ENCODE assay signal across 8 cellular contexts in the genomic region with DNA sequence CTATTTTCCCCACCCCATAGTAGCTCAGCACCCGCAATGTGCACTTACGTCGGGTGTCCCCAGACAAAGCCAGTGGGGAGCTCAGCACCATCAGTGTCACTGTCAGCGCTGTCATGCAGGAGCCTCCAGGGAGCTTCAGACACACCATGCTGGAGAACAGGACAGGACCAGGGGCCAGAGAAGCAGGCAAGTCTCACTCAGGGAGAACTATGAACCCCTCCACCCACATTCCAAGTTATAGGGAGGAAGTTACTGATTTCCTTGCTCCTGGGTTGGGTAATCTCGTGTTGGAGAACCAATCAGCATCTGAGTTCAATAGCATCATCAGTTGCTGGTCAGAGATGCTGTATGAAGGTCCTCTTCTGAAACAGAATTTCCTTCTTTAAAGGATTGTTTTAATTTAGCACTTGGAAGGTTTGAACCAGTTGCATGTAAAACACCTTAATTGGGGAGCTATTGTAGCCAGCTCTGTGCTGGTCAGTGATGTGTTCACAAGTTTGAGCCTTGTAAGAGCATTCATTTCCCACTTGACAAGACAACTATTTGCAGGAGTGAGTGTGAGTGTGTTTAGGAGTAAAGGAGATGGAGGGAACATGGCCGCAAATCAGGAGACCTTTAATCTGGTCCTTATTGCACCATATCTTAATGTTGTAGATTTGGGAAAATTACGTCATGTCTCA. TPM values are rescaled to one million over a fixed set of nuclear protein-coding genes. Genes with fewer than 3 reads are reported as not detected.
DNase-seq lines count a peak whose midpoint lies in the region; ATAC-seq and TF ChIP-seq lines count a peak whose summit lies in the region.
"Not testable (repeated sequence)": the region's sequence is repeated elsewhere in the genome, so short reads cannot be mapped to it uniquely, and the experiment has no call there.

HLA-DRB1 (minus strand) TSS at position 254 of the 680 bp plus-strand sequence; CDS start at position 148, 106 bp downstream.

- not testable (repeated sequence) for TF ChIP-seq EP300 in SK-N-SH (IDR thresholded peaks at IDR 0.05; ENCODE audit: borderline replicate concordance in 1 of 2, low read depth in 1 of 2, low read length in 1 of 2); transverse colon (IDR thresholded peaks at IDR 0.05; ENCODE audit: low read depth)

- not testable (repeated sequence) for H3K79me2 ChIP-seq in SK-N-SH (ENCODE audit: insufficient read depth)

- H3K4me3 ChIP-seq in SK-N-SH (ENCODE audit: low read depth in 2 of 2, low read length in 1 of 2); transverse colon: not testable (repeated sequence)
- H3K4me3 ChIP-seq in mucosa of stomach (ENCODE audit: low read length): peak within 1 kb of the TSS; percentile 34

- not testable (repeated sequence) for TF ChIP-seq CTCF in GM10266 (IDR thresholded peaks at IDR 0.05; ENCODE audit: control insufficient read depth, insufficient read depth, low read depth, missing control alignments); SK-N-SH (IDR thresholded peaks at IDR 0.05); transverse colon (IDR thresholded peaks at IDR 0.05)

- H3K27me3 ChIP-seq in SK-N-SH (ENCODE audit: insufficient read depth); mucosa of stomach (ENCODE audit: control insufficient read depth, insufficient read depth, low read length); transverse colon: not testable (repeated sequence)

- H4K20me1 ChIP-seq in SK-N-SH (ENCODE audit: insufficient read depth): not testable (repeated sequence)

- H3K9me2 ChIP-seq in SK-N-SH: not testable (repeated sequence)

- DNase-seq in GM10266 (ENCODE audit: extremely low spot score) (peak; percentile 41), globus pallidus (ENCODE audit: low spot score) (peak; percentile 46), transverse colon (peak; percentile 25)
- not testable (repeated sequence) for DNase-seq in SK-N-SH
- DNase-seq in activated naive CD4-positive, alpha-beta T cell treated with anti-CD3 and anti-CD28 coated beads, Interleukin-2, amount 50 U/mL, for 72 hours (ENCODE audit: low spot score in 2 of 2): peak in 1 of 2 donors; percentile 12

- not testable (repeated sequence) for H3K27ac ChIP-seq in SK-N-SH (ENCODE audit: low read depth in 2 of 2, low read length in 1 of 2); transverse colon

- not testable (repeated sequence) for H3K4me1 ChIP-seq in SK-N-SH (ENCODE audit: control insufficient read depth in 1 of 2, insufficient read depth in 2 of 2, low read depth in 1 of 2, low read length in 1 of 2); mucosa of stomach (ENCODE audit: control insufficient read depth, insufficient read depth, low read length); transverse colon

- ATAC-seq in GM21390 (IDR thresholded peaks at IDR 0.05; ENCODE audit: unreplicated experiment) (peak; percentile 94), HG03175 (IDR thresholded peaks at IDR 0.05; ENCODE audit: unreplicated experiment) (peak; percentile 96)
- ATAC-seq in activated naive CD4-positive, alpha-beta T cell treated with anti-CD3 and anti-CD28 coated beads, Interleukin-2, amount 50 U/mL, for 72 hours: peak; percentile 95 to 98

- intact Hi-C loops in transverse colon (cut with DNase I; ENCODE audit: low total_unique reads): not testable (repeated sequence)

- POLR2A ChIA-PET in SK-N-SH (lab: Yijun Ruan, JAX): not testable (repeated sequence)

- not testable (repeated sequence) for H3K9me3 Mint-ChIP-seq in activated naive CD4-positive, alpha-beta T cell treated with anti-CD3 and anti-CD28 coated beads, Interleukin-2, amount 50 U/mL, for 72 hours

- H3K9me3 ChIP-seq in SK-N-SH; mucosa of stomach (ENCODE audit: control insufficient read depth, low read length); transverse colon: not testable (repeated sequence)

- in situ Hi-C loops in transverse colon (cut with MboI; ENCODE audit: low pct_ligation_motif_present in 1 of 4, low pct_unique_long_range_greater_than_20kb in 1 of 4, low sequenced_read_pairs in 3 of 4): loop anchor here in 3 of 4 donors (5.0 to 25.0 kb wide), 2 partner anchors 62 to 102 kb away; no protein-coding TSS in a partner anchor

- H3F3A ChIP-seq in SK-N-SH (replicated peaks; ENCODE audit: insufficient read depth): not testable (repeated sequence)

- not testable (repeated sequence) for H3K9ac ChIP-seq in SK-N-SH
- peak within 1 kb of the TSS; percentile 76 for H3K9ac ChIP-seq in mucosa of stomach (ENCODE audit: low read length)

- CTCF ChIA-PET in SK-N-SH (lab: Yijun Ruan, JAX): not testable (repeated sequence)

- 0% methylated on average over 3 of the region's 7 CpGs for WGBS in SK-N-SH (ENCODE audit: low lambda C conversion rate)
- 22 to 33% methylated on average over 1 to 7 of the region's 7 CpGs for WGBS in transverse colon (ENCODE audit: low coverage in 1 of 2), 2 donors

- not testable (repeated sequence) for H3K36me3 Mint-ChIP-seq in activated naive CD4-positive, alpha-beta T cell treated with anti-CD3 and anti-CD28 coated beads, Interleukin-2, amount 50 U/mL, for 72 hours

- not testable (repeated sequence) for TF ChIP-seq POLR2A in transverse colon (IDR thresholded peaks at IDR 0.05)

- not testable (repeated sequence) for H2AFZ ChIP-seq in SK-N-SH (ENCODE audit: low read depth)

- peak within 1 kb of the TSS in 1 of 2 donors; percentile 22 for H3K27ac Mint-ChIP-seq in activated naive CD4-positive, alpha-beta T cell treated with anti-CD3 and anti-CD28 coated beads, Interleukin-2, amount 50 U/mL, for 72 hours

- H3K36me3 ChIP-seq in SK-N-SH (replicated peaks in 1 of 2; ENCODE audit: control insufficient read depth in 1 of 2, insufficient read depth in 2 of 2, low read length in 1 of 2); mucosa of stomach (ENCODE audit: control insufficient read depth, insufficient read depth, low read length); transverse colon: not testable (repeated sequence)

- H3K4me2 ChIP-seq in SK-N-SH: not testable (repeated sequence)

- TF ChIP-seq RAD21 in SK-N-SH (IDR thresholded peaks at IDR 0.05; ENCODE audit: low read length): not testable (repeated sequence)

TF ChIP-seq in SK-N-SH, 30 proteins besides CTCF, POLR2A, EP300 and RAD21:
- TF ChIP-seq RFX5 (IDR thresholded peaks at IDR 0.05; ENCODE audit: low read length): peak; percentile 84; the same call in 1 of the 2 replicates

RNA-seq across cellular contexts. Expression of gene HLA-DRB1, which starts in this region (rescaled TPM):
- polyA plus RNA-seq in SK-N-SH (2012; rRNA removed): not detected in 2 replicates
- polyA plus RNA-seq in SK-N-SH (2012; cell fraction: cytosol; rRNA removed): not detected in 2 replicates
- not detected in 2 replicates for polyA plus RNA-seq in SK-N-SH (2012; cell fraction: nucleus; rRNA removed)
- total RNA-seq in activated naive CD4-positive, alpha-beta T cell treated with anti-CD3 and anti-CD28 coated beads, Interleukin-2, amount 50 U/mL, for 72 hours: 1 to 10 TPM; 4.4 to 9.5 TPM
- 10 to 100 TPM in 3 of 4 donors, 1 to 10 TPM in 1; 7.9 to 23.8 (median 12.6) TPM for total RNA-seq in transverse colon
